In genomic region chr13:77737583-77738200, GRCh38 we compare ENCODE assay signal across 12 cellular contexts. TPM values are rescaled to one million over a fixed set of nuclear protein-coding genes. Genes with fewer than 3 reads are reported as not detected.
DNase-seq lines count a peak whose midpoint lies in the region; ATAC-seq, FAIRE-seq and TF ChIP-seq lines count a peak whose summit lies in the region.
"Had no signal": no experiment of that assay in that cellular context is flagged by ENCODE, and none has a peak within 500 bp of the region (broad histone marks: within the 10 kb centered on the region; RNA-seq: fewer than 3 reads in every experiment).

No MANE protein-coding gene starts in this region.

- no peaks in the 10 kb centered on the region for H3K4me1 ChIP-seq in small intestine (ENCODE audit: control insufficient read depth in 2 of 2, insufficient read depth in 1 of 2, low read depth in 1 of 2, low read length in 1 of 2)
- H3K4me1 ChIP-seq in breast epithelium: no peaks in the 10 kb centered on the region
- H3K4me1 ChIP-seq: heart right ventricle, sigmoid colon had no signal

- no peaks in the 10 kb centered on the region for H3K27me3 Mint-ChIP-seq in activated CD4-positive, alpha-beta memory T cell treated with anti-CD3 and anti-CD28 coated beads for 36 hours
- no peaks in the 10 kb centered on the region for H3K27me3 Mint-ChIP-seq in activated CD4-positive, alpha-beta memory T cell treated with anti-CD3 and anti-CD28 coated beads, Interleukin-2, amount 10 ng/mL, durations not matched to agents 7 days and 5 days

- CTCF ChIA-PET in activated CD4-positive, alpha-beta memory T cell treated with anti-CD3 and anti-CD28 coated beads for 36 hours (lab: Charles Lee): interaction anchor here (1.0 to 2.3 kb wide), 2 partner anchors 40 to 144 kb away, joined by 3 to 6 read pairs; partner anchors contain the start of gene SLAIN1
- CTCF ChIA-PET in activated CD4-positive, alpha-beta memory T cell treated with anti-CD3 and anti-CD28 coated beads, Interleukin-2, amount 10 ng/mL, durations not matched to agents 7 days and 5 days (lab: Charles Lee): interaction anchor here (1.0 kb wide), 1 partner anchor 145 kb away, joined by 3 read pairs; no protein-coding TSS in a partner anchor

- H3K4me3 ChIP-seq in small intestine (ENCODE audit: low read depth in 1 of 2, low read length in 2 of 2) (no peak overlapping the region), breast epithelium (no peak overlapping the region)
- H3K4me3 ChIP-seq: heart right ventricle, sigmoid colon had no signal

- H3K4me3 Mint-ChIP-seq in activated CD4-positive, alpha-beta memory T cell treated with anti-CD3 and anti-CD28 coated beads for 36 hours: no peak overlapping the region
- H3K4me3 Mint-ChIP-seq in activated CD4-positive, alpha-beta memory T cell treated with anti-CD3 and anti-CD28 coated beads, Interleukin-2, amount 10 ng/mL, durations not matched to agents 7 days and 5 days: no peak overlapping the region
- H3K4me3 Mint-ChIP-seq: H9 had no signal

- POLR2A ChIA-PET in activated CD4-positive, alpha-beta memory T cell treated with anti-CD3 and anti-CD28 coated beads for 36 hours (lab: Charles Lee): interaction anchor here (0.8 to 2.0 kb wide), 2 partner anchors 18 to 22 kb away, joined by 3 to 10 read pairs; no protein-coding TSS in a partner anchor
- POLR2A ChIA-PET in activated CD4-positive, alpha-beta memory T cell treated with anti-CD3 and anti-CD28 coated beads, Interleukin-2, amount 10 ng/mL, durations not matched to agents 7 days and 5 days (lab: Charles Lee): no interaction called here

- ATAC-seq in GM21717 (IDR thresholded peaks at IDR 0.05; ENCODE audit: unreplicated experiment) (peak; percentile 86), HG03159 (IDR thresholded peaks at IDR 0.05; ENCODE audit: unreplicated experiment) (peak; percentile 80), left ventricle myocardium superior (no peak)
- ATAC-seq: heart right ventricle had no signal

- H3K36me3 Mint-ChIP-seq in activated CD4-positive, alpha-beta memory T cell treated with anti-CD3 and anti-CD28 coated beads for 36 hours: peaks cover under 1% of the 10 kb centered on the region
- peaks cover 17% of the 10 kb centered on the region for H3K36me3 Mint-ChIP-seq in activated CD4-positive, alpha-beta memory T cell treated with anti-CD3 and anti-CD28 coated beads, Interleukin-2, amount 10 ng/mL, durations not matched to agents 7 days and 5 days (ENCODE audit: low read depth)

- H3K27ac ChIP-seq in small intestine (ENCODE audit: low read depth in 1 of 2, low read length in 1 of 2) (no peak overlapping the region), breast epithelium (no peak overlapping the region)
- H3K27ac ChIP-seq: heart right ventricle, sigmoid colon had no signal

- no peak for TF ChIP-seq POLR2A in breast epithelium (IDR thresholded peaks at IDR 0.05)

- WGBS in small intestine, 3 donors: 20 to 52% (median 23%) methylated on average over 2 of the region's 2 CpGs

- intact Hi-C loops in activated CD4-positive, alpha-beta memory T cell treated with anti-CD3 and anti-CD28 coated beads for 36 hours (cut with micrococcal nuclease): loop anchor here (1.0 to 10.0 kb wide), 6 partner anchors 13 to 713 kb away; partner anchors contain the start of genes FBXL3 and MYCBP2
- intact Hi-C loops in breast epithelium (cut with DNase I; ENCODE audit: low total_unique reads) (no loop called here), left ventricle myocardium superior (cut with micrococcal nuclease) (no loop called here)

- H3K9me3 ChIP-seq in small intestine (ENCODE audit: control insufficient read depth, low read depth): no peaks in the 10 kb centered on the region
- H3K9me3 ChIP-seq in breast epithelium: no peaks in the 10 kb centered on the region
- H3K9me3 ChIP-seq: heart right ventricle, sigmoid colon had no signal

- DNase-seq in activated CD4-positive, alpha-beta memory T cell treated with anti-CD3 and anti-CD28 coated beads for 36 hours: peak; percentile 54
- DNase-seq in activated CD4-positive, alpha-beta memory T cell treated with anti-CD3 and anti-CD28 coated beads, Interleukin-2, amount 10 ng/mL, durations not matched to agents 7 days and 5 days: no peak
- DNase-seq in small intestine: peak; percentile 11
- no peak for DNase-seq in breast epithelium (ENCODE audit: low spot score in 2 of 2)
- no peak for DNase-seq in left ventricle myocardium superior
- DNase-seq in NOMO-1 (lab: John Stamatoyannopoulos, UW; ENCODE audit: unreplicated experiment in 2 of 2): no peak
- DNase-seq: H9, heart right ventricle, MV-4-11, sigmoid colon had no signal

- no peak overlapping the region for H3K27ac Mint-ChIP-seq in activated CD4-positive, alpha-beta memory T cell treated with anti-CD3 and anti-CD28 coated beads for 36 hours
- no peak overlapping the region for H3K27ac Mint-ChIP-seq in activated CD4-positive, alpha-beta memory T cell treated with anti-CD3 and anti-CD28 coated beads, Interleukin-2, amount 10 ng/mL, durations not matched to agents 7 days and 5 days
- H3K27ac Mint-ChIP-seq: H9 had no signal

- H3K4me1 Mint-ChIP-seq in activated CD4-positive, alpha-beta memory T cell treated with anti-CD3 and anti-CD28 coated beads for 36 hours (ENCODE audit: low read depth): peaks cover 17% of the 10 kb centered on the region
- H3K4me1 Mint-ChIP-seq in activated CD4-positive, alpha-beta memory T cell treated with anti-CD3 and anti-CD28 coated beads, Interleukin-2, amount 10 ng/mL, durations not matched to agents 7 days and 5 days: peaks cover 19% of the 10 kb centered on the region

- no peak for FAIRE-seq in small intestine (lab: Jason Lieb, UNC)

- TF ChIP-seq CTCF in breast epithelium (IDR thresholded peaks at IDR 0.05): no peak

- H3K36me3 ChIP-seq in small intestine (ENCODE audit: control insufficient read depth in 2 of 2, insufficient read depth in 2 of 2, low read length in 2 of 2) (no peaks in the 10 kb centered on the region), breast epithelium (no peaks in the 10 kb centered on the region)
- H3K36me3 ChIP-seq: heart right ventricle, sigmoid colon had no signal

- no peaks in the 10 kb centered on the region for H3K9me3 Mint-ChIP-seq in activated CD4-positive, alpha-beta memory T cell treated with anti-CD3 and anti-CD28 coated beads for 36 hours
- H3K9me3 Mint-ChIP-seq in activated CD4-positive, alpha-beta memory T cell treated with anti-CD3 and anti-CD28 coated beads, Interleukin-2, amount 10 ng/mL, durations not matched to agents 7 days and 5 days: no peaks in the 10 kb centered on the region
- H3K9me3 Mint-ChIP-seq: H9 had no signal

- no peaks in the 10 kb centered on the region for H3K27me3 ChIP-seq in small intestine (ENCODE audit: control insufficient read depth in 2 of 2, insufficient read depth in 2 of 2, low read length in 2 of 2)
- no peaks in the 10 kb centered on the region for H3K27me3 ChIP-seq in breast epithelium
- H3K27me3 ChIP-seq: heart right ventricle, sigmoid colon had no signal

RNA-seq across cellular contexts. Expression of gene SLAIN1, which starts 40.2 kb away (rescaled TPM):
- total RNA-seq in activated CD4-positive, alpha-beta memory T cell treated with anti-CD3 and anti-CD28 coated beads for 36 hours: 10 to 100 TPM; 21.8 to 25.8 TPM
- total RNA-seq in activated CD4-positive, alpha-beta memory T cell treated with anti-CD3 and anti-CD28 coated beads, Interleukin-2, amount 10 ng/mL, durations not matched to agents 7 days and 5 days: 10 to 100 TPM; 31.0 to 33.6 TPM
- 1 to 10 TPM; 1.3 to 3.9 (median 3.5) TPM for polyA plus RNA-seq in small intestine
- total RNA-seq in breast epithelium (10 to 100 TPM in 2 of 3 donors, 1 to 10 TPM in 1; 3.0 to 16.7 (median 15.1) TPM), left ventricle myocardium superior (7.1 TPM)

Comparison
In these comparisons a context has a peak if more than half of its experiments do, and no peak if none do; other contexts are left out.
1. DNase-seq: peak in activated CD4-positive, alpha-beta memory T cell treated with anti-CD3 and anti-CD28 coated beads for 36 hours (single experiment) and small intestine (single experiment); none in activated CD4-positive, alpha-beta memory T cell treated with anti-CD3 and anti-CD28 coated beads, Interleukin-2, amount 10 ng/mL, durations not matched to agents 7 days and 5 days (single experiment), breast epithelium (0 of 2), left ventricle myocardium superior (single experiment) and NOMO-1 (0 of 2).